In genomic region chr15:98764296-98764695, GRCh38 we compare ENCODE assay signal across 24 cellular contexts.
"Had no signal": no experiment of that assay in that cellular context is flagged by ENCODE, and none has a peak within 500 bp of the region (broad histone marks: within the 10 kb centered on the region; RNA-seq: fewer than 3 reads in every experiment).

No MANE protein-coding gene starts in this region.

- H2AFZ ChIP-seq: hepatocyte, parathyroid adenoma had no signal

- FAIRE-seq: endothelial cell of umbilical vein, frontal cortex, small intestine had no signal

- H3K4me1 ChIP-seq: parathyroid adenoma had no signal

- H3K36me3 Mint-ChIP-seq: activated naive CD4-positive, alpha-beta T cell treated with anti-CD3 and anti-CD28 coated beads, Interleukin-2, amount 10 ng/mL, durations not matched to agents 7 days and 5 days; natural killer cell; stimulated activated naive B cell treated with anti-CD40 and anti-IgM and Interleukin-4, amounts not matched to agents 10 μg/mL and 1 μg/mL and 100 μg/mL, for 72 hours had no signal

- H3K27ac Mint-ChIP-seq: activated CD4-positive, alpha-beta memory T cell treated with anti-CD3 and anti-CD28 coated beads, Interleukin-2, amount 10 ng/mL, durations not matched to agents 7 days and 5 days; activated naive CD4-positive, alpha-beta T cell treated with anti-CD3 and anti-CD28 coated beads, Interleukin-2, amount 10 ng/mL, durations not matched to agents 7 days and 5 days; activated naive CD8-positive, alpha-beta T cell treated with anti-CD3 and anti-CD28 coated beads, Interleukin-2, amount 50 U/mL, for 24 hours; activated T-cell treated with anti-CD3 and anti-CD28 coated beads, Interleukin-2, amount 50 U/mL, for 72 hours; T-helper 1 cell treated with Interleukin-12 subunit alpha and Interleukin-12 subunit beta and Interleukin-4 antibody, amounts not matched to agents 30 μg/mL and 1 μg/mL, for 36 hours had no signal

- H3K36me3 ChIP-seq: esophagus muscularis mucosa, left ventricle myocardium inferior, upper lobe of right lung had no signal

- H3K4me3 ChIP-seq: esophagus muscularis mucosa, hepatocyte, left ventricle myocardium inferior, testis, upper lobe of right lung had no signal

- ATAC-seq: activated naive CD8-positive, alpha-beta T cell treated with anti-CD3 and anti-CD28 coated beads, Interleukin-2, amount 50 U/mL, for 24 hours; activated T-cell treated with anti-CD3 and anti-CD28 coated beads, Interleukin-2, amount 50 U/mL, for 72 hours; natural killer cell; sciatic nerve; stimulated activated naive B cell treated with anti-CD40 and anti-IgM and Interleukin-4, amounts not matched to agents 10 μg/mL and 1 μg/mL and 100 μg/mL, for 72 hours; upper lobe of right lung had no signal

- H3K4me2 ChIP-seq: hepatocyte had no signal

- H3K27ac ChIP-seq: esophagus muscularis mucosa, hepatocyte, left ventricle myocardium inferior, parathyroid adenoma, testis, upper lobe of right lung had no signal

- DNase-seq: activated CD4-positive, alpha-beta memory T cell treated with anti-CD3 and anti-CD28 coated beads, Interleukin-2, amount 10 ng/mL, durations not matched to agents 7 days and 5 days; activated CD4-positive, alpha-beta T cell treated with anti-CD3 and anti-CD28 coated beads for 48 hours; activated effector memory CD4-positive, alpha-beta T cell treated with Interleukin-2 at 50 U/mL for 16 hours; activated naive CD4-positive, alpha-beta T cell treated with anti-CD3 and anti-CD28 coated beads, Interleukin-2, amount 10 ng/mL, durations not matched to agents 7 days and 5 days; activated naive CD8-positive, alpha-beta T cell treated with anti-CD3 and anti-CD28 coated beads, Interleukin-2, amount 50 U/mL, for 24 hours; activated T-cell treated with anti-CD3 and anti-CD28 coated beads, Interleukin-2, amount 50 U/mL, for 72 hours; caudate nucleus; effector memory CD4-positive, alpha-beta T cell; glutamatergic neuron; left ventricle myocardium inferior; natural killer cell; small intestine; stimulated activated CD4-positive, alpha-beta T cell treated with anti-CD3 and anti-CD28 coated beads, Interleukin-15, amount 100 ng/mL, for 24 hours; stimulated activated naive B cell treated with anti-CD40 and anti-IgM and Interleukin-4, amounts not matched to agents 10 μg/mL and 1 μg/mL and 100 μg/mL, for 72 hours; testis; upper lobe of right lung had no signal

- H3K9me3 ChIP-seq: esophagus muscularis mucosa, left ventricle myocardium inferior, testis, upper lobe of right lung had no signal

- H3K9me3 Mint-ChIP-seq: activated CD4-positive, alpha-beta memory T cell treated with anti-CD3 and anti-CD28 coated beads, Interleukin-2, amount 10 ng/mL, durations not matched to agents 7 days and 5 days; activated naive CD4-positive, alpha-beta T cell treated with anti-CD3 and anti-CD28 coated beads, Interleukin-2, amount 10 ng/mL, durations not matched to agents 7 days and 5 days; activated naive CD8-positive, alpha-beta T cell treated with anti-CD3 and anti-CD28 coated beads, Interleukin-2, amount 50 U/mL, for 24 hours; activated T-cell treated with anti-CD3 and anti-CD28 coated beads, Interleukin-2, amount 50 U/mL, for 72 hours; natural killer cell; stimulated activated naive B cell treated with anti-CD40 and anti-IgM and Interleukin-4, amounts not matched to agents 10 μg/mL and 1 μg/mL and 100 μg/mL, for 72 hours; T-helper 1 cell treated with Interleukin-12 subunit alpha and Interleukin-12 subunit beta and Interleukin-4 antibody, amounts not matched to agents 30 μg/mL and 1 μg/mL, for 36 hours had no signal

- H3K9ac ChIP-seq: parathyroid adenoma had no signal

- H3K4me1 Mint-ChIP-seq: activated CD4-positive, alpha-beta memory T cell treated with anti-CD3 and anti-CD28 coated beads, Interleukin-2, amount 10 ng/mL, durations not matched to agents 7 days and 5 days; activated naive CD4-positive, alpha-beta T cell treated with anti-CD3 and anti-CD28 coated beads, Interleukin-2, amount 10 ng/mL, durations not matched to agents 7 days and 5 days; stimulated activated naive B cell treated with anti-CD40 and anti-IgM and Interleukin-4, amounts not matched to agents 10 μg/mL and 1 μg/mL and 100 μg/mL, for 72 hours had no signal

- H3K27me3 ChIP-seq: esophagus muscularis mucosa, hepatocyte, testis, upper lobe of right lung had no signal

- H3K4me3 Mint-ChIP-seq: activated CD4-positive, alpha-beta memory T cell treated with anti-CD3 and anti-CD28 coated beads, Interleukin-2, amount 10 ng/mL, durations not matched to agents 7 days and 5 days; activated naive CD4-positive, alpha-beta T cell treated with anti-CD3 and anti-CD28 coated beads, Interleukin-2, amount 10 ng/mL, durations not matched to agents 7 days and 5 days; activated naive CD8-positive, alpha-beta T cell treated with anti-CD3 and anti-CD28 coated beads, Interleukin-2, amount 50 U/mL, for 24 hours; activated T-cell treated with anti-CD3 and anti-CD28 coated beads, Interleukin-2, amount 50 U/mL, for 72 hours; brain; natural killer cell; stimulated activated naive B cell treated with anti-CD40 and anti-IgM and Interleukin-4, amounts not matched to agents 10 μg/mL and 1 μg/mL and 100 μg/mL, for 72 hours; T-helper 1 cell treated with Interleukin-12 subunit alpha and Interleukin-12 subunit beta and Interleukin-4 antibody, amounts not matched to agents 30 μg/mL and 1 μg/mL, for 36 hours had no signal

- H3K27me3 Mint-ChIP-seq: activated CD4-positive, alpha-beta memory T cell treated with anti-CD3 and anti-CD28 coated beads, Interleukin-2, amount 10 ng/mL, durations not matched to agents 7 days and 5 days; activated naive CD4-positive, alpha-beta T cell treated with anti-CD3 and anti-CD28 coated beads, Interleukin-2, amount 10 ng/mL, durations not matched to agents 7 days and 5 days; activated naive CD8-positive, alpha-beta T cell treated with anti-CD3 and anti-CD28 coated beads, Interleukin-2, amount 50 U/mL, for 24 hours; brain; stimulated activated naive B cell treated with anti-CD40 and anti-IgM and Interleukin-4, amounts not matched to agents 10 μg/mL and 1 μg/mL and 100 μg/mL, for 72 hours had no signal
